19 cellular contexts compared by ENCODE assay signal in genomic region chr15:29034593-29035364, GRCh38.
"Had no signal": no experiment of that assay in that cellular context is flagged by ENCODE, and none has a peak within 500 bp of the region (broad histone marks: within the 10 kb centered on the region; RNA-seq: fewer than 3 reads in every experiment).

No MANE protein-coding gene starts in this region.

- H3K4me1 ChIP-seq: colonic mucosa, parathyroid adenoma, right lobe of liver, testis had no signal

- H3K27ac Mint-ChIP-seq: activated CD4-positive, alpha-beta T cell treated with anti-CD3 and anti-CD28 coated beads, Interleukin-2, amount 10 ng/mL, durations not matched to agents 24 days and 14 days; activated CD8-positive, alpha-beta T cell treated with anti-CD3 and anti-CD28 coated beads for 36 hours; activated naive CD4-positive, alpha-beta T cell treated with anti-CD3 and anti-CD28 coated beads for 36 hours; stimulated activated effector memory CD8-positive, alpha-beta T cell treated with anti-CD3 and anti-CD28 coated beads, Interleukin-12 subunit alpha, Interleukin-12 subunit beta, amount 100 ng/mL, for 72 hours; type B pancreatic cell had no signal

- DNase-seq: activated CD4-positive, alpha-beta T cell treated with anti-CD3 and anti-CD28 coated beads, Interleukin-2, amount 10 ng/mL, durations not matched to agents 24 days and 14 days; activated CD8-positive, alpha-beta T cell treated with anti-CD3 and anti-CD28 coated beads for 36 hours; activated naive CD4-positive, alpha-beta T cell treated with anti-CD3 and anti-CD28 coated beads for 36 hours; activated T-cell treated with anti-CD3 and anti-CD28 coated beads, Interleukin-2, amount 50 U/mL, for 4 hours; colonic mucosa; foreskin melanocyte; hippocampal formation; kidney; right lobe of liver; small intestine; stimulated activated CD4-positive, alpha-beta T cell treated with anti-CD3 and anti-CD28 coated beads, Interleukin-4, amount 100 ng/mL, for 24 hours; T1000; testis had no signal

- H3K36me3 ChIP-seq: colonic mucosa, neutrophil, right lobe of liver had no signal

- H3K9me3 ChIP-seq: body of pancreas, colonic mucosa, neutrophil, right lobe of liver, testis had no signal

- H3K36me3 Mint-ChIP-seq: type B pancreatic cell had no signal

- H3K4me3 Mint-ChIP-seq: activated CD4-positive, alpha-beta T cell treated with anti-CD3 and anti-CD28 coated beads, Interleukin-2, amount 10 ng/mL, durations not matched to agents 24 days and 14 days; activated CD8-positive, alpha-beta T cell treated with anti-CD3 and anti-CD28 coated beads for 36 hours; activated naive CD4-positive, alpha-beta T cell treated with anti-CD3 and anti-CD28 coated beads for 36 hours; activated T-cell treated with anti-CD3 and anti-CD28 coated beads, Interleukin-2, amount 50 U/mL, for 4 hours; stimulated activated effector memory CD8-positive, alpha-beta T cell treated with anti-CD3 and anti-CD28 coated beads, Interleukin-12 subunit alpha, Interleukin-12 subunit beta, amount 100 ng/mL, for 72 hours; type B pancreatic cell had no signal

- H3K27me3 ChIP-seq: body of pancreas, colonic mucosa, right lobe of liver, testis had no signal

- ATAC-seq: activated CD8-positive, alpha-beta T cell treated with anti-CD3 and anti-CD28 coated beads for 36 hours; activated T-cell treated with anti-CD3 and anti-CD28 coated beads, Interleukin-2, amount 50 U/mL, for 4 hours; left lobe of liver; right lobe of liver; stimulated activated effector memory CD8-positive, alpha-beta T cell treated with anti-CD3 and anti-CD28 coated beads, Interleukin-12 subunit alpha, Interleukin-12 subunit beta, amount 100 ng/mL, for 72 hours had no signal

- H3K9ac ChIP-seq: parathyroid adenoma had no signal

- H3K9me3 Mint-ChIP-seq: activated CD4-positive, alpha-beta T cell treated with anti-CD3 and anti-CD28 coated beads, Interleukin-2, amount 10 ng/mL, durations not matched to agents 24 days and 14 days; activated T-cell treated with anti-CD3 and anti-CD28 coated beads, Interleukin-2, amount 50 U/mL, for 4 hours; type B pancreatic cell had no signal

- H3K27me3 Mint-ChIP-seq: activated CD4-positive, alpha-beta T cell treated with anti-CD3 and anti-CD28 coated beads, Interleukin-2, amount 10 ng/mL, durations not matched to agents 24 days and 14 days; activated CD8-positive, alpha-beta T cell treated with anti-CD3 and anti-CD28 coated beads for 36 hours; type B pancreatic cell had no signal

- H3K4me3 ChIP-seq: body of pancreas, colonic mucosa, right lobe of liver, testis had no signal
